Comparison of ENCODE assay signal across 9 cellular contexts in the genomic region with DNA sequence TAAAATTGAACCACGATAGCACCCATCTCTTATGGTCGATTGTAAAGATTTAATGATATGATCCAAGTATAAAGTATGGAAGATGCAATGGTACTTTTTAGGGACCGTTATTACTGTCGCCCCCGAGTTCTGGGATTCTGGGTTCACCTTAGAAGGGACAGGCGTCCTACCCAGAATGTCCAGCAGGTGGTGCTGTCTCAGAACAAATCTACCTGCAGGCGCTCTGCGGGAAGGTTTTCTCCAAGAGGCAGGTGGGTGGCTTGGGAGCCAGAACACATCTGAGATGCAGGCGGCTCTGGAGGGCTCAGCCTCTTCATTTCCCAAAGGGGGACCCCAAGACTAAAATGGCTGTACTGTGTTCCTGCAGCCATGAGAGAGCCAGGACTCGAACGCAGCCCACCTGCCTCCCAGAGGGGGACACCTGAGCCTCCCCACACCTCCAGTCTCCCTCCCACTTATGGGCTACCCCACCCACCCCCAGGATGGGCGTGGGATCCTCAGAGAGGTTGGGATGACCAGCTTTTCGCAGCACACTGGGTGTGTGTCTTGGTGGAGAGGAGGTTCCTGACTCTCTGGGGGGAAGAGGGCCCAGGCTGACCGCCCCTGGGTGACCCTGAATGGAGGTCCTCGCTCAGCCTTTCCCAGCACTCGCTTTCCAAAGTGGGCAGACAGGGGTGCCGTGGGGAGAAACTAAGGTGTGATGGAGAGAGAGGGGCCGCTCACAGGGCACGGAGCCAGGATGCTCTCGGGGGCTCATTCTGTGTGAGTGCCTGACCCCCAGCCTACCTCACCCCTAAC. TPM values are rescaled to one million over a fixed set of nuclear protein-coding genes. Genes with fewer than 3 reads are reported as not detected.
DNase-seq lines count a peak whose midpoint lies in the region; ATAC-seq and TF ChIP-seq lines count a peak whose summit lies in the region.
"Had no signal": no experiment of that assay in that cellular context is flagged by ENCODE, and none has a peak within 500 bp of the region (broad histone marks: within the 10 kb centered on the region; RNA-seq: fewer than 3 reads in every experiment).

No MANE protein-coding gene starts in this region.

- ATAC-seq in heart right ventricle (peak in 7 of 8 donors; percentile 34 to 56 (median 48)), HG03432 (IDR thresholded peaks at IDR 0.05; ENCODE audit: unreplicated experiment) (no peak)

- H3K9me3 Mint-ChIP-seq in Caco-2 (ENCODE audit: unreplicated experiment): no peaks in the 10 kb centered on the region
- H3K9me3 Mint-ChIP-seq in activated naive CD4-positive, alpha-beta T cell treated with anti-CD3 and anti-CD28 coated beads, Interleukin-2, amount 10 ng/mL, durations not matched to agents 7 days and 5 days: no peaks in the 10 kb centered on the region

- no peak overlapping the region for H3K4me3 Mint-ChIP-seq in Caco-2 (ENCODE audit: unreplicated experiment)
- H3K4me3 Mint-ChIP-seq in activated naive CD4-positive, alpha-beta T cell treated with anti-CD3 and anti-CD28 coated beads, Interleukin-2, amount 10 ng/mL, durations not matched to agents 7 days and 5 days: no peak overlapping the region

- H3K27me3 ChIP-seq in Caco-2 (replicated peaks; ENCODE audit: control insufficient read depth, insufficient read depth, low read length) (no peaks in the 10 kb centered on the region), heart right ventricle (no peaks in the 10 kb centered on the region)

- DNase-seq in Caco-2 (peak; percentile 70 to 80), HuH-7.5 (ENCODE audit: low spot score) (peak; percentile 78), SHP77 (lab: John Stamatoyannopoulos, UW) (peak; percentile 44 to 48), heart right ventricle (peak; percentile 67 to 72), renal cortical epithelial cell (ENCODE audit: low read depth) (peak; percentile 46), epidermal melanocyte (ENCODE audit: insufficient read length, low spot score) (no peak)
- DNase-seq in activated naive CD4-positive, alpha-beta T cell treated with anti-CD3 and anti-CD28 coated beads, Interleukin-2, amount 10 ng/mL, durations not matched to agents 7 days and 5 days: peak; percentile 86

- no peaks in the 10 kb centered on the region for H3K9me3 ChIP-seq in Caco-2
- H3K9me3 ChIP-seq in heart right ventricle: peaks cover 0 to 6% (median 0%) of the 10 kb centered on the region in 11 donors

- TF ChIP-seq CTCF in Caco-2 (IDR thresholded peaks at IDR 0.05; ENCODE audit: insufficient read depth in 1 of 2, low read depth in 1 of 2, low read length in 1 of 2, severe bottlenecking in 1 of 2, unreplicated experiment in 1 of 2) (peak; percentile 84 to 89), heart right ventricle (IDR thresholded peaks at IDR 0.05) (peak; percentile 89 to 96 (median 94))

- 43 to 47% methylated on average over 20 of the region's 20 CpGs for WGBS in heart right ventricle, 2 donors

- H3K4me3 ChIP-seq in Caco-2 (ENCODE audit: low read depth, low read length): no peak overlapping the region
- no peak overlapping the region for H3K4me3 ChIP-seq in heart right ventricle

- no peaks in the 10 kb centered on the region for H3K36me3 ChIP-seq in Caco-2 (ENCODE audit: control insufficient read depth, insufficient read depth, low read length)
- H3K36me3 ChIP-seq in heart right ventricle: no peaks in the 10 kb centered on the region

- H3K27ac ChIP-seq in heart right ventricle: no peak overlapping the region

- H3K4me1 ChIP-seq in Caco-2 (no peaks in the 10 kb centered on the region), heart right ventricle (peaks cover 0 to 11% (median 0%) of the 10 kb centered on the region in 9 donors)

- no peaks in the 10 kb centered on the region for H3K4me1 Mint-ChIP-seq in Caco-2 (ENCODE audit: low read depth, unreplicated experiment)
- no peaks in the 10 kb centered on the region for H3K4me1 Mint-ChIP-seq in activated naive CD4-positive, alpha-beta T cell treated with anti-CD3 and anti-CD28 coated beads, Interleukin-2, amount 10 ng/mL, durations not matched to agents 7 days and 5 days

- no peaks in the 10 kb centered on the region for H3K36me3 Mint-ChIP-seq in Caco-2 (ENCODE audit: insufficient read depth, unreplicated experiment)
- no peaks in the 10 kb centered on the region for H3K36me3 Mint-ChIP-seq in activated naive CD4-positive, alpha-beta T cell treated with anti-CD3 and anti-CD28 coated beads, Interleukin-2, amount 10 ng/mL, durations not matched to agents 7 days and 5 days

- BruUV-seq in Caco-2 (replicated peaks; lab: Mats Ljungman, UMichigan): no TSS peak

- intact Hi-C loops in Caco-2 (cut with micrococcal nuclease; ENCODE audit: unreplicated experiment): loop anchor here (1.0 to 2.0 kb wide), 3 partner anchors 124 to 375 kb away; no protein-coding TSS in a partner anchor
- intact Hi-C loops in heart right ventricle (cut with DNase I): loop anchor here in 8 of 10 donors (2.0 to 10.0 kb wide), 10 partner anchors 243 to 377 kb away; no protein-coding TSS in a partner anchor

- no peak overlapping the region for H3K27ac Mint-ChIP-seq in Caco-2 (ENCODE audit: unreplicated experiment)
- peak overlapping the region; percentile 16 for H3K27ac Mint-ChIP-seq in activated naive CD4-positive, alpha-beta T cell treated with anti-CD3 and anti-CD28 coated beads, Interleukin-2, amount 10 ng/mL, durations not matched to agents 7 days and 5 days

- POLR2A ChIA-PET in Caco-2 (lab: Charles Lee): no interaction called here

- CTCF ChIA-PET in Caco-2 (lab: Charles Lee): interaction anchor here (1.0 to 1.9 kb wide), 4 partner anchors 9 to 374 kb away, joined by 3 to 22 read pairs (median 8); no protein-coding TSS in a partner anchor
- CTCF ChIA-PET in activated naive CD4-positive, alpha-beta T cell treated with anti-CD3 and anti-CD28 coated beads, Interleukin-2, amount 10 ng/mL, durations not matched to agents 7 days and 5 days (lab: Charles Lee): interaction anchor here (0.7 to 7.7 kb wide), 30 partner anchors 9 to 374 kb away, joined by 3 to 136 read pairs (median 3); no protein-coding TSS in a partner anchor

- H3K27me3 Mint-ChIP-seq in Caco-2 (ENCODE audit: insufficient read depth, unreplicated experiment): peaks cover 19% of the 10 kb centered on the region
- peaks cover 31% of the 10 kb centered on the region for H3K27me3 Mint-ChIP-seq in activated naive CD4-positive, alpha-beta T cell treated with anti-CD3 and anti-CD28 coated beads, Interleukin-2, amount 10 ng/mL, durations not matched to agents 7 days and 5 days

RNA-seq across cellular contexts. Expression of a gene that starts 28.1 kb away (rescaled TPM):
- total RNA-seq in Caco-2 (2022) (0.21 and 0.25 TPM in 2 replicates), heart right ventricle (1 to 10 TPM; 2.6 to 8.1 (median 4.5) TPM), renal cortical epithelial cell (2.9 and 6.3 TPM in 2 replicates)
- polyA plus RNA-seq in heart right ventricle: 1 to 10 TPM; 7.1 to 7.6 TPM
- total RNA-seq: T-helper 2 cell treated with Interferon-gamma antibody and Interleukin-4, amounts not matched to agents 100 ng/mL and 5 ng/mL, for 36 hours had no signal
